8 cellular contexts compared by ENCODE assay signal in the genomic region with DNA sequence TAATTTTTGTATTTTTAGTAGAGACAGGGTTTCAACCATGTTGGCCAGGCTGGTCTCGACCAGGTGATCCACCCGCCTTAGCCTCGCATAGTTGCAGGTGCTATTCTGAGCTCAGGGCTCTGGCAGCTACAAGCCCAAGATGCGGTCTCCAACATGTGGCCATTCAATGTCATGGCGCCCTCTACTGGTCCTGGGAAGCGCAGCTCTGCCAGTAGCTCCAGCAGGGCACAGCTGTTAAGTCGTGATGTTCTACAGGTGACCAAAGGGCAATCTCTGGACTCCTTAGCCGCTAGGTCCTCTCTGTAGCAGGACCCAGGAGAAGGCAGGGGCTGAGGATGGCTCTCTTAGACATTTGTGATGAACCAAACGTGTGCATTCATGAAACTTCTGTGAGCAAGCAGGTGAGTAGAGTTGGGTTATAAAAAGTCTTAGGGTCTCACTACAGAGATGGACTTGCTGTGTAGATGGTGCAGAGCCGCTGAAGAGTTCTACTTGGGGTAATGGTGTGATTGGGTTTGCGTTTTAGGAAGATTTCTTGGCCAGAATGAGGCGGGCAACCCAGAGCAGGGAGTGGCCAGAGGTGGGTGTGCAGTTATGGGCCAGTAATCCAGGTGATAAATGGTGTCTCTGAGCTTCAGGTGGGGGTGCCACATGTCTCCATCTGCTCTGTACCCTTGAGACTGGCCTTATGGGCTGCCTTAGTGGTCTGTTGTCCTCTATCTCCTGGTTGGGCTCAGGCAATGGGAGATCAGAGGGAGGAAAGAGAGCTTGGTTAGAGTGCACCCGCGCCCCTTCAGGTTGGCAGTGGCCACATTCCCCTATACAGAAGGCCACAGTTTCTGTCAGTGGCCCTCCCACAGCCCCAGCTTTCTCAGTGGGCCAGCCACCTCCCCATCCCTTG.
DNase-seq lines count a peak whose midpoint lies in the region; ATAC-seq and TF ChIP-seq lines count a peak whose summit lies in the region.

No MANE protein-coding gene starts in this region.

- ATAC-seq in GM21423 (IDR thresholded peaks at IDR 0.05; ENCODE audit: unreplicated experiment) (peak; percentile 87), GM21737 (IDR thresholded peaks at IDR 0.05; ENCODE audit: unreplicated experiment) (no peak)

- intact Hi-C loops in posterior cingulate gyrus (cut with DNase I), result loop anchor here (1.0 to 10.0 kb wide), 2 partner anchors 193 to 317 kb away; no protein-coding TSS in a partner anchor

- H3K27ac ChIP-seq in RWPE1, result peak overlapping the region; percentile 45

- DNase-seq in DMS79 treated with DMSO at 0.1 percent for 48 hours (lab: John Stamatoyannopoulos, UW) (peak; percentile 42), KG1 (lab: John Stamatoyannopoulos, UW) (peak; percentile 72), RWPE1 (ENCODE audit: low spot score) (peak; percentile 63), globus pallidus (ENCODE audit: low spot score) (peak; percentile 71), posterior cingulate gyrus (peak; percentile 57 to 97 (median 80))
- DNase-seq in activated effector memory CD4-positive, alpha-beta T cell treated with Interleukin-2 at 50 U/mL for 16 hours, result peak; percentile 32

- TF ChIP-seq CTCF in RWPE1 (conservative IDR thresholded peaks at IDR 0.05; ENCODE audit: low read depth), result peak; percentile 86

- CTCF ChIA-PET in RWPE1 (lab: Yijun Ruan, JAX), result interaction anchor here (0.6 to 3.0 kb wide), 16 partner anchors 11 to 216 kb away, joined by 3 to 20 read pairs (median 4); partner anchors contain the start of genes IL1A and IL1B

- POLR2A ChIA-PET in RWPE1 (lab: Yijun Ruan, JAX; ENCODE audit: low non-redundant PET), result no interaction called here
